Comparison of ENCODE assay signal across 12 cellular contexts in genomic region chr11:67292671-67293070, GRCh38. TPM values are rescaled to one million over a fixed set of nuclear protein-coding genes. Genes with fewer than 3 reads are reported as not detected.
A peak's percentile ranks its signal among the peaks of the same experiment; 100 is the strongest.
DNase-seq lines count a peak whose midpoint lies in the region; ATAC-seq and TF ChIP-seq lines count a peak whose summit lies in the region.
"Had no signal": no experiment of that assay in that cellular context is flagged by ENCODE, and none has a peak within 500 bp of the region (broad histone marks: within the 10 kb centered on the region; RNA-seq: fewer than 3 reads in every experiment).

No MANE protein-coding gene starts in this region.

- no peaks in the 10 kb centered on the region for H3K27me3 ChIP-seq in fibroblast of lung (ENCODE audit: control insufficient read depth, insufficient read depth, low read length)
- H3K27me3 ChIP-seq in gastroesophageal sphincter, result no peaks in the 10 kb centered on the region

- WGBS in gastroesophageal sphincter (ENCODE audit: low coverage in 1 of 2), 2 donors, result 22 to 39% methylated on average over 3 of the region's 3 CpGs

- intact Hi-C loops in activated CD4-positive, alpha-beta memory T cell treated with anti-CD3 and anti-CD28 coated beads for 36 hours (cut with micrococcal nuclease), result loop anchor here (1.0 kb wide), 1 partner anchor 28 kb away; no protein-coding TSS in a partner anchor

- CTCF ChIA-PET in activated CD4-positive, alpha-beta memory T cell treated with anti-CD3 and anti-CD28 coated beads for 36 hours (lab: Charles Lee), result interaction anchor here (1.3 to 2.2 kb wide), 6 partner anchors 25 to 90 kb away, joined by 3 to 15 read pairs (median 4); no protein-coding TSS in a partner anchor

- DNase-seq in activated T-cell treated with anti-CD3 and anti-CD28 coated beads, Interleukin-2, amount 50 U/mL, for 72 hours, result no peak
- DNase-seq in activated T-cell treated with anti-CD3 and anti-CD28 coated beads for 4 hours, result no peak
- DNase-seq in activated CD4-positive, alpha-beta memory T cell treated with anti-CD3 and anti-CD28 coated beads for 36 hours, result no peak
- DNase-seq in fibroblast of lung (ENCODE audit: low read depth in 2 of 2), result peak in 1 of 2 donors; percentile 42
- no peak for DNase-seq in stimulated activated effector memory CD8-positive, alpha-beta T cell treated with anti-CD3 and anti-CD28 coated beads, Interleukin-12 subunit alpha, Interleukin-12 subunit beta, amount 100 ng/mL, for 72 hours (ENCODE audit: low spot score in 2 of 2)
- DNase-seq in NCI-H2081 (lab: John Stamatoyannopoulos, UW), result no peak
- DNase-seq: DMS79, KBM-7, NCI-H524 treated with DMSO at 0.1 percent for 48 hours had no signal

- H3K27ac ChIP-seq in fibroblast of lung (ENCODE audit: insufficient read depth, low read length) (peak overlapping the region; percentile 32), gastroesophageal sphincter (no peak overlapping the region)

- H3K4me1 ChIP-seq in fibroblast of lung (ENCODE audit: control insufficient read depth, extremely low read depth, insufficient read depth, low read length), result peaks cover 19% of the 10 kb centered on the region
- peaks cover 0 to 52% (median 23%) of the 10 kb centered on the region in 3 donors for H3K4me1 ChIP-seq in gastroesophageal sphincter

- H3K4me2 ChIP-seq in fibroblast of lung (ENCODE audit: extremely low read depth, insufficient read depth, low read length), result no peak overlapping the region

- peak overlapping the region; percentile 95 for H3K27ac Mint-ChIP-seq in activated T-cell treated with anti-CD3 and anti-CD28 coated beads, Interleukin-2, amount 50 U/mL, for 72 hours
- H3K27ac Mint-ChIP-seq in activated CD4-positive, alpha-beta memory T cell treated with anti-CD3 and anti-CD28 coated beads for 36 hours, result peak overlapping the region; percentile 68
- H3K27ac Mint-ChIP-seq in stimulated activated effector memory CD8-positive, alpha-beta T cell treated with anti-CD3 and anti-CD28 coated beads, Interleukin-12 subunit alpha, Interleukin-12 subunit beta, amount 100 ng/mL, for 72 hours, result peak overlapping the region; percentile 78

- TF ChIP-seq CTCF in fibroblast of lung (conservative IDR thresholded peaks at IDR 0.05 in 1 of 2, IDR thresholded peaks at IDR 0.05 in 1 of 2; ENCODE audit: low read depth in 1 of 2, low read length in 2 of 2) (no peak), gastroesophageal sphincter (IDR thresholded peaks at IDR 0.05) (no peak)

- no peaks in the 10 kb centered on the region for H3K27me3 Mint-ChIP-seq in activated T-cell treated with anti-CD3 and anti-CD28 coated beads, Interleukin-2, amount 50 U/mL, for 72 hours (ENCODE audit: low read depth)
- no peaks in the 10 kb centered on the region for H3K27me3 Mint-ChIP-seq in activated CD4-positive, alpha-beta memory T cell treated with anti-CD3 and anti-CD28 coated beads for 36 hours

- H3K9me3 ChIP-seq in fibroblast of lung (ENCODE audit: control insufficient read depth, insufficient read depth, low read depth, low read length) (no peaks in the 10 kb centered on the region), gastroesophageal sphincter (peaks cover 0 to 10% (median 0%) of the 10 kb centered on the region in 3 donors)

- POLR2A ChIA-PET in activated CD4-positive, alpha-beta memory T cell treated with anti-CD3 and anti-CD28 coated beads for 36 hours (lab: Charles Lee), result interaction anchor here (1.0 to 2.1 kb wide), 5 partner anchors 10 to 53 kb away, joined by 3 to 6 read pairs (median 6); partner anchors contain the start of gene SSH3

- TF ChIP-seq EP300 in gastroesophageal sphincter (IDR thresholded peaks at IDR 0.05), result no peak

- peaks cover 5 to 6% of the 10 kb centered on the region in 2 donors for H3K9me3 Mint-ChIP-seq in activated T-cell treated with anti-CD3 and anti-CD28 coated beads, Interleukin-2, amount 50 U/mL, for 72 hours
- peaks cover 13% of the 10 kb centered on the region for H3K9me3 Mint-ChIP-seq in activated CD4-positive, alpha-beta memory T cell treated with anti-CD3 and anti-CD28 coated beads for 36 hours
- H3K9me3 Mint-ChIP-seq in stimulated activated effector memory CD8-positive, alpha-beta T cell treated with anti-CD3 and anti-CD28 coated beads, Interleukin-12 subunit alpha, Interleukin-12 subunit beta, amount 100 ng/mL, for 72 hours, result peaks cover 9% of the 10 kb centered on the region

- peak overlapping the region; percentile 2 to 70 for H3K4me3 Mint-ChIP-seq in activated T-cell treated with anti-CD3 and anti-CD28 coated beads, Interleukin-2, amount 50 U/mL, for 72 hours
- no peak overlapping the region for H3K4me3 Mint-ChIP-seq in activated CD4-positive, alpha-beta memory T cell treated with anti-CD3 and anti-CD28 coated beads for 36 hours
- H3K4me3 Mint-ChIP-seq in stimulated activated effector memory CD8-positive, alpha-beta T cell treated with anti-CD3 and anti-CD28 coated beads, Interleukin-12 subunit alpha, Interleukin-12 subunit beta, amount 100 ng/mL, for 72 hours, result peak overlapping the region; percentile 17

- no peak overlapping the region for H3K9ac ChIP-seq in fibroblast of lung (ENCODE audit: insufficient read depth, low read length)

- H3K36me3 Mint-ChIP-seq in activated T-cell treated with anti-CD3 and anti-CD28 coated beads, Interleukin-2, amount 50 U/mL, for 72 hours (ENCODE audit: insufficient read depth in 2 of 2), result peaks cover 11 to 48% of the 10 kb centered on the region in 2 donors
- H3K36me3 Mint-ChIP-seq in activated CD4-positive, alpha-beta memory T cell treated with anti-CD3 and anti-CD28 coated beads for 36 hours, result peaks cover 49% of the 10 kb centered on the region
- H3K36me3 Mint-ChIP-seq in stimulated activated effector memory CD8-positive, alpha-beta T cell treated with anti-CD3 and anti-CD28 coated beads, Interleukin-12 subunit alpha, Interleukin-12 subunit beta, amount 100 ng/mL, for 72 hours, result peaks cover 95% of the 10 kb centered on the region

- peaks cover 18% of the 10 kb centered on the region for H3K79me2 ChIP-seq in fibroblast of lung (ENCODE audit: control insufficient read depth, insufficient read depth, low read length)

- no peaks in the 10 kb centered on the region for H4K20me1 ChIP-seq in fibroblast of lung (ENCODE audit: control insufficient read depth, extremely low read depth, insufficient read depth, low read length)

- H3K36me3 ChIP-seq in fibroblast of lung (ENCODE audit: control insufficient read depth, insufficient read depth, low read length) (peaks cover 16% of the 10 kb centered on the region), gastroesophageal sphincter (peaks cover 0 to 58% of the 10 kb centered on the region in 2 donors)

- no peak overlapping the region for H2AFZ ChIP-seq in fibroblast of lung (ENCODE audit: low read length)

- H3K4me3 ChIP-seq in fibroblast of lung (replicated peaks in 1 of 4; ENCODE audit: control extremely low read depth in 1 of 4, insufficient read depth in 1 of 4, low read depth in 3 of 4, low read length in 4 of 4), result no peak overlapping the region
- H3K4me3 ChIP-seq in gastroesophageal sphincter, result no peak overlapping the region

- no peak for TF ChIP-seq POLR2A in gastroesophageal sphincter (IDR thresholded peaks at IDR 0.05)

- no peak for ATAC-seq in activated T-cell treated with anti-CD3 and anti-CD28 coated beads, Interleukin-2, amount 50 U/mL, for 72 hours (replicated peaks in 1 of 2)
- ATAC-seq in stimulated activated effector memory CD8-positive, alpha-beta T cell treated with anti-CD3 and anti-CD28 coated beads, Interleukin-12 subunit alpha, Interleukin-12 subunit beta, amount 100 ng/mL, for 72 hours, result no peak
- ATAC-seq in HG03432 (IDR thresholded peaks at IDR 0.05; ENCODE audit: unreplicated experiment) (no peak), gastroesophageal sphincter (no peak)
- ATAC-seq: left lobe of liver had no signal

- peaks cover 63% of the 10 kb centered on the region for H3K4me1 Mint-ChIP-seq in activated T-cell treated with anti-CD3 and anti-CD28 coated beads, Interleukin-2, amount 50 U/mL, for 72 hours (ENCODE audit: low read depth)
- H3K4me1 Mint-ChIP-seq in activated CD4-positive, alpha-beta memory T cell treated with anti-CD3 and anti-CD28 coated beads for 36 hours (ENCODE audit: low read depth), result peaks cover 48% of the 10 kb centered on the region
- H3K4me1 Mint-ChIP-seq in stimulated activated effector memory CD8-positive, alpha-beta T cell treated with anti-CD3 and anti-CD28 coated beads, Interleukin-12 subunit alpha, Interleukin-12 subunit beta, amount 100 ng/mL, for 72 hours, result peaks cover 35% of the 10 kb centered on the region

RNA-seq across cellular contexts. Expression of gene ANKRD13D, which starts 3.6 kb away (rescaled TPM):
- 10 to 100 TPM; 78.5 to 90.9 TPM for total RNA-seq in activated T-cell treated with anti-CD3 and anti-CD28 coated beads, Interleukin-2, amount 50 U/mL, for 72 hours
- total RNA-seq in activated CD4-positive, alpha-beta memory T cell treated with anti-CD3 and anti-CD28 coated beads for 36 hours, result 10 to 100 TPM; 85.9 to 89.4 TPM
- total RNA-seq in fibroblast of lung (31.8 and 45.4 TPM in 2 replicates), gastroesophageal sphincter (10 to 100 TPM; 25.6 to 61.6 (median 32.3) TPM)
- 11.5 and 12.9 TPM in 2 replicates for polyA plus RNA-seq in fibroblast of lung
- 12.7 and 16.8 TPM in 2 replicates for polyA plus RNA-seq in fibroblast of lung (2012)
- 16.9 and 22.8 TPM in 2 replicates for polyA minus RNA-seq in fibroblast of lung (ENCODE audit: low replicate concordance)

RNA-seq across cellular contexts. Expression of gene SSH3, which starts 10.7 kb away (rescaled TPM):
- 10 to 100 TPM; 13.3 to 20.3 TPM for total RNA-seq in activated T-cell treated with anti-CD3 and anti-CD28 coated beads, Interleukin-2, amount 50 U/mL, for 72 hours
- total RNA-seq in activated CD4-positive, alpha-beta memory T cell treated with anti-CD3 and anti-CD28 coated beads for 36 hours, result 10 to 100 TPM; 14.9 to 19.4 TPM
- 11.3 and 15.7 TPM in 2 replicates for total RNA-seq in fibroblast of lung
- polyA plus RNA-seq in fibroblast of lung, result 6.9 and 7.5 TPM in 2 replicates
- polyA plus RNA-seq in fibroblast of lung (2012), result 28.9 and 30.6 TPM in 2 replicates
- 15.6 and 18.8 TPM in 2 replicates for polyA minus RNA-seq in fibroblast of lung (ENCODE audit: low replicate concordance)
- 10 to 100 TPM; 33.9 to 58.4 (median 41.9) TPM for total RNA-seq in gastroesophageal sphincter

RNA-seq across cellular contexts. Expression of gene GRK2, which starts 26.4 kb away (rescaled TPM):
- 100 to 1,000 TPM; 379 to 422 TPM for total RNA-seq in activated T-cell treated with anti-CD3 and anti-CD28 coated beads, Interleukin-2, amount 50 U/mL, for 72 hours
- 100 to 1,000 TPM; 273 to 279 TPM for total RNA-seq in activated CD4-positive, alpha-beta memory T cell treated with anti-CD3 and anti-CD28 coated beads for 36 hours
- total RNA-seq in fibroblast of lung, result 21.6 and 28.9 TPM in 2 replicates
- polyA plus RNA-seq in fibroblast of lung, result 20.1 and 26.3 TPM in 2 replicates
- polyA plus RNA-seq in fibroblast of lung (2012), result 24.7 and 30.8 TPM in 2 replicates
- 48.4 and 104 TPM in 2 replicates for polyA minus RNA-seq in fibroblast of lung (ENCODE audit: low replicate concordance)
- total RNA-seq in gastroesophageal sphincter, result 10 to 100 TPM; 44.0 to 76.9 (median 64.8) TPM
